ENCODE assay signal across 16 cellular contexts in genomic region chr9:78306222-78307076, GRCh38.
"Had no signal": no experiment of that assay in that cellular context is flagged by ENCODE, and none has a peak within 500 bp of the region (broad histone marks: within the 10 kb centered on the region; RNA-seq: fewer than 3 reads in every experiment).

No MANE protein-coding gene starts in this region.

- DNase-seq: colonic mucosa; dermis blood vessel endothelial cell; esophagus squamous epithelium; foreskin fibroblast; glutamatergic neuron; immature natural killer cell; left ventricle myocardium inferior; mesendoderm; naive thymus-derived CD8-positive, alpha-beta T cell; stimulated activated CD4-positive, alpha-beta T cell treated with anti-CD3 and anti-CD28 coated beads, Interleukin-2, amount 100 ng/mL, for 48 hours; stimulated activated naive CD4-positive, alpha-beta T cell treated with Interleukin-2 at 50 U/mL for 16 hours; trophoblast cell had no signal

- H3K9me3 ChIP-seq: colonic mucosa, esophagus squamous epithelium, gastroesophageal sphincter, left ventricle myocardium inferior, right atrium auricular region had no signal

- H3K27me3 ChIP-seq: colonic mucosa, esophagus squamous epithelium, gastroesophageal sphincter, right atrium auricular region had no signal

- H3K4me1 ChIP-seq: colonic mucosa, esophagus squamous epithelium, gastroesophageal sphincter, left ventricle myocardium inferior, right atrium auricular region had no signal

- H3K4me3 ChIP-seq: colonic mucosa, esophagus squamous epithelium, gastroesophageal sphincter, left ventricle myocardium inferior, lung, right atrium auricular region, smooth muscle cell had no signal

- H3K36me3 ChIP-seq: colonic mucosa, left ventricle myocardium inferior, right atrium auricular region had no signal

- H3K27ac ChIP-seq: colonic mucosa, esophagus squamous epithelium, gastroesophageal sphincter, left ventricle myocardium inferior, right atrium auricular region had no signal

- ATAC-seq: gastroesophageal sphincter; naive thymus-derived CD8-positive, alpha-beta T cell had no signal
